ENCODE assay signal across 1 cellular context in genomic region chr2:200811336-200812121, GRCh38.
TF ChIP-seq lines count a peak whose summit lies in the region.

TSS of gene BZW1 (plus strand) at chr2:200811910. CDS start at chr2:200813218, 1,308 bp downstream.

TF ChIP-seq in HepG2, 621 proteins besides CTCF, POLR2A, EP300 and RAD21 (continued from another document and continues in another):
- TF ChIP-seq ZNF800 (CRISPR knock-in tag; IDR thresholded peaks at IDR 0.05) (no peak; the same call in 1 of the 2 replicates), FOXJ3 (CRISPR knock-in tag; IDR thresholded peaks at IDR 0.05; ENCODE audit: borderline replicate concordance) (no peak), CHD2 (IDR thresholded peaks at IDR 0.05; ENCODE audit: low read depth, low read length) (peak; percentile 97), CERS6 (CRISPR knock-in tag; IDR thresholded peaks at IDR 0.05) (no peak), ZBTB25 (CRISPR knock-in tag; IDR thresholded peaks at IDR 0.05) (peak; percentile 31; the same call in 1 of the 2 replicates), NFYB (CRISPR knock-in tag; IDR thresholded peaks at IDR 0.05) (peak; percentile 33), DRAP1 (CRISPR knock-in tag; IDR thresholded peaks at IDR 0.05) (peak; percentile 42; the same call in 1 of the 2 replicates), TFDP2 (CRISPR knock-in tag; IDR thresholded peaks at IDR 0.05) (peak; percentile 78; the same call in 1 of the 2 replicates), ZSCAN9 (CRISPR knock-in tag; IDR thresholded peaks at IDR 0.05; ENCODE audit: borderline replicate concordance) (peak; percentile 86), CC2D1A (CRISPR knock-in tag; IDR thresholded peaks at IDR 0.05) (0 out of 2 replicates have a peak, but pooled peaks have one; percentile 87), ZNF607 (CRISPR knock-in tag; IDR thresholded peaks at IDR 0.05; ENCODE audit: borderline replicate concordance) (peak; percentile 60), ZBTB2 (CRISPR knock-in tag; IDR thresholded peaks at IDR 0.05; ENCODE audit: low read depth) (0 out of 2 replicates have a peak, but pooled peaks have one; percentile 73), FOSL1 (CRISPR knock-in tag; IDR thresholded peaks at IDR 0.05; ENCODE audit: borderline replicate concordance) (no peak), ATF5 (CRISPR knock-in tag; IDR thresholded peaks at IDR 0.05; ENCODE audit: low read depth) (no peak), ZNF558 (CRISPR knock-in tag; IDR thresholded peaks at IDR 0.05; ENCODE audit: borderline replicate concordance) (peak; percentile 70; the same call in 1 of the 2 replicates), CBFB (CRISPR knock-in tag; IDR thresholded peaks at IDR 0.05) (no peak), MAFG (CRISPR knock-in tag; IDR thresholded peaks at IDR 0.05) (no peak), ZNF30 (CRISPR knock-in tag; IDR thresholded peaks at IDR 0.05) (no peak), SIN3A (IDR thresholded peaks at IDR 0.05; ENCODE audit: borderline replicate concordance, low read depth, low read length) (peak; percentile 95), ZBTB43 (CRISPR knock-in tag; conservative IDR thresholded peaks at IDR 0.05) (peak; percentile 3; the same call in 1 of the 2 replicates), PLSCR1 (CRISPR knock-in tag; IDR thresholded peaks at IDR 0.05; ENCODE audit: borderline replicate concordance) (no peak), MIER2 (CRISPR knock-in tag; IDR thresholded peaks at IDR 0.05) (no peak), TBL1XR1 (IDR thresholded peaks at IDR 0.05; ENCODE audit: borderline replicate concordance, low read length, partially characterized antibody) (peak; percentile 52), TBP (CRISPR knock-in tag; IDR thresholded peaks at IDR 0.05) (no peak), ZNF781 (CRISPR knock-in tag; IDR thresholded peaks at IDR 0.05; ENCODE audit: borderline replicate concordance, not compliant biosample characterization) (peak; percentile 6), ZNF775 (CRISPR knock-in tag; IDR thresholded peaks at IDR 0.05; ENCODE audit: borderline replicate concordance) (no peak), U2AF1 (optimal IDR thresholded peaks at IDR 0.05; ENCODE audit: low read depth, low read length) (no peak), HNRNPUL1 (IDR thresholded peaks at IDR 0.05; ENCODE audit: low read depth, low read length) (no peak), TGIF2 (CRISPR knock-in tag; IDR thresholded peaks at IDR 0.05) (peak; percentile 77), HBP1 (CRISPR knock-in tag; IDR thresholded peaks at IDR 0.05; ENCODE audit: low read depth) (0 out of 2 replicates have a peak, but pooled peaks have one; percentile 49), ZNF281 (CRISPR knock-in tag; IDR thresholded peaks at IDR 0.05; ENCODE audit: borderline replicate concordance) (peak; percentile 61; the same call in 1 of the 2 replicates), ETV5 (CRISPR knock-in tag; IDR thresholded peaks at IDR 0.05; ENCODE audit: borderline replicate concordance) (peak; percentile 94), KAT7 (CRISPR knock-in tag; IDR thresholded peaks at IDR 0.05; ENCODE audit: borderline replicate concordance) (peak; percentile 79), ZBTB7B (CRISPR knock-in tag; IDR thresholded peaks at IDR 0.05) (no peak), ZSCAN29 (CRISPR knock-in tag; conservative IDR thresholded peaks at IDR 0.05) (no peak), THAP9 (CRISPR knock-in tag; IDR thresholded peaks at IDR 0.05; ENCODE audit: borderline replicate concordance) (peak; percentile 84), POGZ (CRISPR knock-in tag; IDR thresholded peaks at IDR 0.05) (peak; percentile 78), GPBP1L1 (CRISPR knock-in tag; IDR thresholded peaks at IDR 0.05) (no peak), PHF20 (CRISPR knock-in tag; IDR thresholded peaks at IDR 0.05) (peak; percentile 81), ZBTB3 (CRISPR knock-in tag; IDR thresholded peaks at IDR 0.05; ENCODE audit: borderline replicate concordance, low read depth) (peak; percentile 87), ZNF788 (CRISPR knock-in tag; IDR thresholded peaks at IDR 0.05; ENCODE audit: borderline replicate concordance) (peak; percentile 81)
